8 cellular contexts compared by ENCODE assay signal in genomic region chr19:57410748-57411671, GRCh38. TPM values are rescaled to one million over a fixed set of nuclear protein-coding genes. Genes with fewer than 3 reads are reported as not detected.
DNase-seq lines count a peak whose midpoint lies in the region; ATAC-seq, FAIRE-seq and TF ChIP-seq lines count a peak whose summit lies in the region.

TSS of gene ZNF17 (plus strand) at chr19:57411161. CDS start at chr19:57413616, 2,455 bp downstream.

- H3K4me3 ChIP-seq in WERI-Rb-1 (ENCODE audit: low read depth, low read length), result peak within 1 kb of the TSS; percentile 87
- H3K4me3 ChIP-seq in bronchial epithelial cell (ENCODE audit: low read depth, low read length), result peak within 1 kb of the TSS; percentile 68
- H3K4me3 ChIP-seq in smooth muscle cell, result peak within 1 kb of the TSS; percentile 96

- peak; percentile 98 for ATAC-seq in GM18909 (IDR thresholded peaks at IDR 0.05; ENCODE audit: poor library complexity, unreplicated experiment)
- peak; percentile 99 for ATAC-seq in HG03159 (IDR thresholded peaks at IDR 0.05; ENCODE audit: unreplicated experiment)

- no peaks in the 10 kb centered on the region for H4K20me1 ChIP-seq in smooth muscle cell (ENCODE audit: low read depth)

- peaks cover 33 to 48% of the 10 kb centered on the region in 2 donors for H3K4me1 Mint-ChIP-seq in immature natural killer cell

- peaks cover 40% of the 10 kb centered on the region for H3K79me2 ChIP-seq in smooth muscle cell (ENCODE audit: low read depth)

- peaks cover 10% of the 10 kb centered on the region; the same call in 1 of the 2 replicates for H3K36me3 ChIP-seq in WERI-Rb-1
- H3K36me3 ChIP-seq in bronchial epithelial cell (ENCODE audit: control insufficient read depth, insufficient read depth, low read length), result no peaks in the 10 kb centered on the region
- no peaks in the 10 kb centered on the region for H3K36me3 ChIP-seq in smooth muscle cell (ENCODE audit: low read depth)

- H3K4me3 Mint-ChIP-seq in immature natural killer cell, result peak within 1 kb of the TSS; percentile 95 to 98 (median 96)

- WGBS in smooth muscle cell (ENCODE audit: low lambda C conversion rate), result 5% methylated on average over 59 of the region's 59 CpGs

- H3K27me3 Mint-ChIP-seq in immature natural killer cell (ENCODE audit: low read depth in 3 of 3), result peaks cover 0 to 5% (median 3%) of the 10 kb centered on the region in 3 donors

- no peaks in the 10 kb centered on the region for H3F3A ChIP-seq in smooth muscle cell (ENCODE audit: low read depth)

- peak within 1 kb of the TSS; percentile 80 for H3K9ac ChIP-seq in smooth muscle cell (ENCODE audit: low read depth)

- H3K27me3 ChIP-seq in WERI-Rb-1 (ENCODE audit: insufficient read depth, low read depth, severe bottlenecking) (no peaks in the 10 kb centered on the region), bronchial epithelial cell (ENCODE audit: control insufficient read depth, insufficient read depth, low read length) (no peaks in the 10 kb centered on the region), smooth muscle cell (ENCODE audit: low read depth) (no peaks in the 10 kb centered on the region)

- peaks cover 5% of the 10 kb centered on the region for H3K4me1 ChIP-seq in smooth muscle cell (ENCODE audit: low read depth)

- peak within 1 kb of the TSS; percentile 80 to 96 (median 93) for H3K27ac Mint-ChIP-seq in immature natural killer cell

- H3K4me2 ChIP-seq in smooth muscle cell, result peak within 1 kb of the TSS; percentile 100

- H3K27ac ChIP-seq in WERI-Rb-1 (peak within 1 kb of the TSS; percentile 45), smooth muscle cell (ENCODE audit: low read depth) (no peak within 1 kb of the TSS)

- H3K36me3 Mint-ChIP-seq in immature natural killer cell, result peaks cover 19 to 26% (median 24%) of the 10 kb centered on the region in 3 donors

- peaks cover 0 to 10% (median under 1%) of the 10 kb centered on the region in 6 donors for H3K9me3 Mint-ChIP-seq in immature natural killer cell

- peak within 1 kb of the TSS; percentile 87 for H2AFZ ChIP-seq in smooth muscle cell (ENCODE audit: low read depth)

- DNase-seq in AG08395 (ENCODE audit: low spot score), result peak; percentile 96
- DNase-seq in NCI-H2227 treated with DMSO at 0.1 percent for 48 hours (lab: John Stamatoyannopoulos, UW), result peak; percentile 99
- peak; percentile 93 for DNase-seq in WERI-Rb-1
- peak; percentile 90 for DNase-seq in bronchial epithelial cell (ENCODE audit: low read depth)
- peak; percentile 84 to 88 (median 87) for DNase-seq in immature natural killer cell
- peak; percentile 52 for DNase-seq in smooth muscle cell (lab: John Stamatoyannopoulos, UW; ENCODE audit: unreplicated experiment)

- no peaks in the 10 kb centered on the region for H3K9me3 ChIP-seq in WERI-Rb-1 (ENCODE audit: severe bottlenecking)
- H3K9me3 ChIP-seq in smooth muscle cell (replicated peaks; ENCODE audit: low read depth), result no peaks in the 10 kb centered on the region

- TF ChIP-seq CTCF in WERI-Rb-1 (IDR thresholded peaks at IDR 0.05; ENCODE audit: low read depth, low read length), result no peak
- no peak for TF ChIP-seq CTCF in bronchial epithelial cell (IDR thresholded peaks at IDR 0.05; ENCODE audit: insufficient read depth, low read length, severe bottlenecking)
- no peak for TF ChIP-seq CTCF in smooth muscle cell (IDR thresholded peaks at IDR 0.05; ENCODE audit: borderline replicate concordance, insufficient read depth, poor library complexity, severe bottlenecking)

- FAIRE-seq in bronchial epithelial cell (lab: Jason Lieb, UNC), result peak; percentile 81

RNA-seq across cellular contexts. Expression of gene ZNF17, which starts in this region (rescaled TPM):
- total RNA-seq in bronchial epithelial cell, result 9.0 and 11.3 TPM in 2 replicates
- polyA plus RNA-seq in immature natural killer cell, result 1 to 10 TPM; 4.2 to 5.4 (median 4.3) TPM
- total RNA-seq in smooth muscle cell, result 4.3 and 7.0 TPM in 2 replicates
- 0.95 and 3.1 TPM in 2 replicates for polyA plus RNA-seq in smooth muscle cell
